ENCODE assay signal across 1 cellular context in genomic region chr13:108276060-108276459, GRCh38.
TF ChIP-seq lines count a peak whose summit lies in the region.

No MANE protein-coding gene starts in this region.

TF ChIP-seq in K562, 482 proteins besides CTCF, POLR2A, EP300 and RAD21:
- TF ChIP-seq SPI1 (IDR thresholded peaks at IDR 0.05; ENCODE audit: borderline replicate concordance, low read depth, low read length) (no peak), ZNF584 (CRISPR knock-in tag; IDR thresholded peaks at IDR 0.05; ENCODE audit: low read depth) (no peak), ZNF778 (CRISPR knock-in tag; IDR thresholded peaks at IDR 0.05) (no peak), TCF7L2 (IDR thresholded peaks at IDR 0.05; ENCODE audit: low read depth, low read length) (no peak), NFYB (IDR thresholded peaks at IDR 0.05; ENCODE audit: extremely low read depth, insufficient read length) (no peak), SRSF3 (IDR thresholded peaks at IDR 0.05; ENCODE audit: insufficient read depth, low read length) (no peak), ARID3B (CRISPR knock-in tag; IDR thresholded peaks at IDR 0.05; ENCODE audit: borderline replicate concordance) (no peak)
- TF ChIP-seq, protein P1, sequence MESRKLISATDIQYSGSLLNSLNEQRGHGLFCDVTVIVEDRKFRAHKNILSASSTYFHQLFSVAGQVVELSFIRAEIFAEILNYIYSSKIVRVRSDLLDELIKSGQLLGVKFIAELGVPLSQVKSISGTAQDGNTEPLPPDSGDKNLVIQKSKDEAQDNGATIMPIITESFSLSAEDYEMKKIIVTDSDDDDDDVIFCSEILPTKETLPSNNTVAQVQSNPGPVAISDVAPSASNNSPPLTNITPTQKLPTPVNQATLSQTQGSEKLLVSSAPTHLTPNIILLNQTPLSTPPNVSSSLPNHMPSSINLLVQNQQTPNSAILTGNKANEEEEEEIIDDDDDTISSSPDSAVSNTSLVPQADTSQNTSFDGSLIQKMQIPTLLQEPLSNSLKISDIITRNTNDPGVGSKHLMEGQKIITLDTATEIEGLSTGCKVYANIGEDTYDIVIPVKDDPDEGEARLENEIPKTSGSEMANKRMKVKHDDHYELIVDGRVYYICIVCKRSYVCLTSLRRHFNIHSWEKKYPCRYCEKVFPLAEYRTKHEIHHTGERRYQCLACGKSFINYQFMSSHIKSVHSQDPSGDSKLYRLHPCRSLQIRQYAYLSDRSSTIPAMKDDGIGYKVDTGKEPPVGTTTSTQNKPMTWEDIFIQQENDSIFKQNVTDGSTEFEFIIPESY (CRISPR knock-in tag; IDR thresholded peaks at IDR 0.05): no peak
